In the genomic region with DNA sequence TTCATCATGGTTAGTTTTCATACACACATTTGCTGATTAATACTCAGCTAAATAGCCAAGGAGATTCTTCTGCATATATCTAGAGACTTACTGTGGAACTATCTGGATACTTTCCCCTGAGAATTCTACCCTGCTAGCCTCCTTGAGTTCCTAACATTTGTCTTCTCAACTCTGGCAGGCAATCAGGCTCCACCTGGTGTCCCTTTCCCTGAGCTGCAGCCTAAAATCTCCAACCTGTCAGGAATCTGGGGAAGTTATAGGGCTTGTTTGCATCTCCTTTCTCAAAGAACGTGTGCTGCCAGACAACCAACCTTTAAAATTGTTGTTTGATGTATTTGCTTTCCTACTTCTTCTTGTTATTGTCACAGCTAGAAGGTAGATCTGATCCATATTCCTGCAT, we compare ENCODE assay signal across 1 cellular context.
TF ChIP-seq lines count a peak whose summit lies in the region.

No MANE protein-coding gene starts in this region.

TF ChIP-seq in GM12878, 131 proteins besides CTCF, POLR2A, EP300 and RAD21 (continued from another document):
- TF ChIP-seq, protein P1, sequence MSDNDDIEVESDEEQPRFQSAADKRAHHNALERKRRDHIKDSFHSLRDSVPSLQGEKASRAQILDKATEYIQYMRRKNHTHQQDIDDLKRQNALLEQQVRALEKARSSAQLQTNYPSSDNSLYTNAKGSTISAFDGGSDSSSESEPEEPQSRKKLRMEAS (IDR thresholded peaks at IDR 0.05; ENCODE audit: low read depth, low read length), result no peak
- TF ChIP-seq NBN (IDR thresholded peaks at IDR 0.05) (no peak), SMC3 (IDR thresholded peaks at IDR 0.05; ENCODE audit: borderline replicate concordance, low read length) (peak; percentile 27; the same call in 1 of the 2 replicates)
